In genomic region chr2:155308367-155309009, GRCh38 we compare ENCODE assay signal across 17 cellular contexts.
DNase-seq lines count a peak whose midpoint lies in the region; ATAC-seq, FAIRE-seq and TF ChIP-seq lines count a peak whose summit lies in the region.
"Had no signal": no experiment of that assay in that cellular context is flagged by ENCODE, and none has a peak within 500 bp of the region (broad histone marks: within the 10 kb centered on the region; RNA-seq: fewer than 3 reads in every experiment).

No MANE protein-coding gene starts in this region.

- no peak for FAIRE-seq in bronchial epithelial cell (lab: Jason Lieb, UNC)

- H3K27me3 ChIP-seq in bronchial epithelial cell (ENCODE audit: control insufficient read depth, insufficient read depth, low read length) (no peaks in the 10 kb centered on the region), MG63 (no peaks in the 10 kb centered on the region)
- H3K27me3 ChIP-seq: heart left ventricle, neutrophil, SJCRH30 had no signal

- no peak for TF ChIP-seq CTCF in bronchial epithelial cell (IDR thresholded peaks at IDR 0.05; ENCODE audit: insufficient read depth, low read length, severe bottlenecking)

- DNase-seq in bronchial epithelial cell (ENCODE audit: low read depth) (peak; percentile 1), RPMI8226 (no peak), NCI-H2171 (lab: John Stamatoyannopoulos, UW) (no peak), MG63 (no peak)
- DNase-seq: activated B cell treated with CpG ODN at 0.5 μM for 24 hours; activated T-cell treated with anti-CD3 and anti-CD28 coated beads, Interleukin-2, amount 50 U/mL, for 4 hours; heart left ventricle; NCI-H187 treated with DMSO at 0.1 percent for 48 hours; NCI-H446; SJCRH30; T-helper 2 cell had no signal

- no peaks in the 10 kb centered on the region for H3K9me3 ChIP-seq in MG63
- H3K9me3 ChIP-seq: heart left ventricle, neutrophil, SJCRH30 had no signal

- no peaks in the 10 kb centered on the region for H3K36me3 ChIP-seq in bronchial epithelial cell (ENCODE audit: control insufficient read depth, insufficient read depth, low read length)
- no peaks in the 10 kb centered on the region for H3K36me3 ChIP-seq in MG63
- H3K36me3 ChIP-seq: heart left ventricle, neutrophil, SJCRH30 had no signal

- peak; percentile 40 for ATAC-seq in GM18498 (IDR thresholded peaks at IDR 0.05; ENCODE audit: unreplicated experiment)
- peak; percentile 37 for ATAC-seq in GM19455 (IDR thresholded peaks at IDR 0.05; ENCODE audit: unreplicated experiment)
- peak; percentile 47 for ATAC-seq in HG03469 (IDR thresholded peaks at IDR 0.05; ENCODE audit: unreplicated experiment)
- no peak for ATAC-seq in GM21526 (IDR thresholded peaks at IDR 0.05; ENCODE audit: low FRiP score, unreplicated experiment)
- ATAC-seq: activated naive CD4-positive, alpha-beta T cell treated with anti-CD3 and anti-CD28 coated beads, Interleukin-2, amount 50 U/mL, for 72 hours; activated T-cell treated with anti-CD3 and anti-CD28 coated beads, Interleukin-2, amount 50 U/mL, for 4 hours; heart left ventricle had no signal

- H3K4me3 ChIP-seq in bronchial epithelial cell (ENCODE audit: low read depth, low read length) (no peak overlapping the region), MG63 (no peak overlapping the region)
- H3K4me3 ChIP-seq: heart left ventricle, SJCRH30 had no signal
